ENCODE assay signal across 9 cellular contexts in the genomic region with DNA sequence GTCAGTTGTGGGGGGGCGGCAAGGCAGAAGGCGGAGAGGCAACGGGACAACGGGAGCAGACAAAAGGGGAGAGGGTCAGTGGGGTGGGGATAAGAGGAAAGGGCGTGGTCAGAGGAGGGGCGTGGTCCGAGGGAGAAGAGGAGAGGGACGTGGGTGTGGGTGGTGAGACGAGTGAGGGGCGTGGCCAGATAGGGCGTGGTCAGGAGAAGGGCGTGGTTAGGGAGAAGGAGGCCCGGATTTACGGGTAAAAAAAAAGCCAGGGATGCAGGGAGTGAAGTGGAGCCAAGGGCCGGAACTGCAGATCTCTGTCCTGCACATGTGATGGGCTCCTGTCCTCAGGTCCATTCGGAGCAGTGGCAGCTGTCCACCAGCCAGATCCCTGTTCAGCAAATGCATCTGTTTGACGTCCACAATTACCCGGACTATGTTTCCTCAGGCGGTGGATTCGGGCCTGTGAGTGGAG. TPM values are rescaled to one million over a fixed set of nuclear protein-coding genes. Genes with fewer than 3 reads are reported as not detected.
DNase-seq lines count a peak whose midpoint lies in the region; TF ChIP-seq lines count a peak whose summit lies in the region.
"Had no signal": no experiment of that assay in that cellular context is flagged by ENCODE, and none has a peak within 500 bp of the region (broad histone marks: within the 10 kb centered on the region; RNA-seq: fewer than 3 reads in every experiment).

No MANE protein-coding gene starts in this region.

- TF ChIP-seq CTCF in OCI-LY7 (conservative IDR thresholded peaks at IDR 0.05; ENCODE audit: low read length) (no peak), fibroblast of the aortic adventitia (IDR thresholded peaks at IDR 0.05; ENCODE audit: insufficient read depth, low read length) (no peak), testis (IDR thresholded peaks at IDR 0.05) (no peak), tibial artery (IDR thresholded peaks at IDR 0.05) (no peak)

- H2AFZ ChIP-seq in OCI-LY7 (ENCODE audit: low read length), result no peak overlapping the region

- no TSS peak for BruUV-seq in OCI-LY7 (replicated peaks; lab: Mats Ljungman, UMichigan)

- no peaks in the 10 kb centered on the region for H3K9me2 ChIP-seq in OCI-LY7 (ENCODE audit: insufficient read depth, low read length)

- TF ChIP-seq POLR2A in testis (IDR thresholded peaks at IDR 0.05), result no peak

- H3K4me3 ChIP-seq in OCI-LY7 (ENCODE audit: low read depth, low read length, poor library complexity, severe bottlenecking) (no peak overlapping the region), fibroblast of the aortic adventitia (ENCODE audit: low read depth, low read length) (no peak overlapping the region), testis (peak overlapping the region; percentile 6 to 27), tibial artery (no peak overlapping the region)

- H3K36me3 ChIP-seq in OCI-LY7 (ENCODE audit: insufficient read depth, low read length) (no peaks in the 10 kb centered on the region), testis (ENCODE audit: low read depth, missing control alignments) (no peaks in the 10 kb centered on the region), tibial artery (no peaks in the 10 kb centered on the region)

- no peak overlapping the region for H3K4me2 ChIP-seq in OCI-LY7 (ENCODE audit: low read length)

- no peaks in the 10 kb centered on the region for H4K20me1 ChIP-seq in OCI-LY7 (ENCODE audit: insufficient read depth, low read length)

- no peak overlapping the region for H3K27ac ChIP-seq in OCI-LY7 (ENCODE audit: low read depth, low read length, poor library complexity, severe bottlenecking)
- no peak overlapping the region for H3K27ac ChIP-seq in testis
- H3K27ac ChIP-seq in tibial artery, result no peak overlapping the region

- CTCF ChIA-PET in OCI-LY7 (lab: Charles Lee; ENCODE audit: unreplicated experiment), result no interaction called here

- peaks cover 3% of the 10 kb centered on the region for H3K4me1 ChIP-seq in OCI-LY7 (ENCODE audit: insufficient read depth, low read length, poor library complexity, severe bottlenecking)
- no peaks in the 10 kb centered on the region for H3K4me1 ChIP-seq in testis
- H3K4me1 ChIP-seq in tibial artery, result no peaks in the 10 kb centered on the region

- peak; percentile 70 for DNase-seq in NCI-H748 (lab: John Stamatoyannopoulos, UW; ENCODE audit: unreplicated experiment)
- DNase-seq in NCI-H748 treated with DMSO at 0.1 percent for 48 hours (lab: John Stamatoyannopoulos, UW), result no peak
- peak; percentile 31 for DNase-seq in OCI-LY7 (ENCODE audit: low spot score)
- peak; percentile 56 for DNase-seq in fibroblast of the aortic adventitia (ENCODE audit: low read depth)
- peak; percentile 78 for DNase-seq in testis
- DNase-seq in activated CD8-positive, alpha-beta memory T cell treated with anti-CD3 and anti-CD28 coated beads for 24 hours, result no peak
- DNase-seq in NCI-H345 (lab: John Stamatoyannopoulos, UW), result no peak
- no peak for DNase-seq in tibial artery
- DNase-seq: T-helper 1 cell had no signal

- H3K27me3 ChIP-seq in testis, result no peaks in the 10 kb centered on the region
- peaks cover 0 to 3% of the 10 kb centered on the region in 2 donors for H3K27me3 ChIP-seq in tibial artery

- H3K79me2 ChIP-seq in OCI-LY7 (ENCODE audit: insufficient read depth, low read depth, low read length), result no peaks in the 10 kb centered on the region

- H3K9me3 ChIP-seq in OCI-LY7 (ENCODE audit: low read length) (no peaks in the 10 kb centered on the region), testis (no peaks in the 10 kb centered on the region), tibial artery (no peaks in the 10 kb centered on the region)

- intact Hi-C loops in OCI-LY7 (cut with micrococcal nuclease; ENCODE audit: unreplicated experiment) (no loop called here), testis (cut with DNase I; ENCODE audit: low total_unique reads) (no loop called here), tibial artery (cut with DNase I; ENCODE audit: low total_unique reads) (no loop called here)

- POLR2A ChIA-PET in OCI-LY7 (lab: Charles Lee), result no interaction called here

- WGBS in testis, 2 donors, result 41 to 62% methylated on average over 20 of the region's 20 CpGs

RNA-seq across cellular contexts. Expression of gene CPT1C, which starts 21.5 kb away (rescaled TPM):
- total RNA-seq in OCI-LY7 (2014; rRNA removed; shearing (Covaris generic)), result 0.23 and 0.95 TPM in 2 replicates
- 0.86 and 2.6 TPM in 2 replicates for total RNA-seq in OCI-LY7 (2022)
- 23.4 and 39.4 TPM in 2 replicates for total RNA-seq in fibroblast of the aortic adventitia (ENCODE audit: low replicate concordance)
- total RNA-seq in testis, result 1 to 10 TPM; 8.8 to 9.8 TPM
- 17.1 TPM for polyA plus RNA-seq in testis (ENCODE audit: insufficient read depth, low read depth, low replicate concordance)

RNA-seq across cellular contexts. Expression of gene ADM5, which starts 23.0 kb away (rescaled TPM):
- 11.8 and 16.5 TPM in 2 replicates for total RNA-seq in OCI-LY7 (2014; rRNA removed; shearing (Covaris generic))
- total RNA-seq in OCI-LY7 (2022), result 15.3 and 17.9 TPM in 2 replicates
- total RNA-seq in fibroblast of the aortic adventitia (ENCODE audit: low replicate concordance), result 0.33 and 0.63 TPM in 2 replicates
- 1 to 10 TPM; 2.9 to 5.0 TPM for total RNA-seq in testis
- 2.2 TPM for polyA plus RNA-seq in testis (ENCODE audit: insufficient read depth, low read depth, low replicate concordance)

RNA-seq across cellular contexts. Expression of gene PRMT1, which starts 35.4 kb away (rescaled TPM):
- total RNA-seq in OCI-LY7 (2014; rRNA removed; shearing (Covaris generic)), result 403 and 412 TPM in 2 replicates
- total RNA-seq in OCI-LY7 (2022), result 266 and 285 TPM in 2 replicates
- total RNA-seq in fibroblast of the aortic adventitia (ENCODE audit: low replicate concordance), result 32.5 and 164 TPM in 2 replicates
- total RNA-seq in testis, result 100 to 1,000 TPM; 192 to 272 TPM
- 201 TPM for polyA plus RNA-seq in testis (ENCODE audit: insufficient read depth, low read depth, low replicate concordance)

RNA-seq across cellular contexts. Expression of gene BCL2L12, which starts 46.7 kb away (rescaled TPM):
- total RNA-seq in OCI-LY7 (2014; rRNA removed; shearing (Covaris generic)), result 38.9 and 41.3 TPM in 2 replicates
- 65.4 and 75.5 TPM in 2 replicates for total RNA-seq in OCI-LY7 (2022)
- 3.9 and 6.1 TPM in 2 replicates for total RNA-seq in fibroblast of the aortic adventitia (ENCODE audit: low replicate concordance)
- total RNA-seq in testis, result 10 to 100 TPM; 11.3 to 19.3 TPM
- 17.3 TPM for polyA plus RNA-seq in testis (ENCODE audit: insufficient read depth, low read depth, low replicate concordance)

RNA-seq across cellular contexts. Expression of gene IRF3, which starts 46.8 kb away (rescaled TPM):
- total RNA-seq in OCI-LY7 (2014; rRNA removed; shearing (Covaris generic)), result 116 and 117 TPM in 2 replicates
- total RNA-seq in OCI-LY7 (2022) (96.6 and 98.5 TPM in 2 replicates), fibroblast of the aortic adventitia (ENCODE audit: low replicate concordance) (33.3 and 106 TPM in 2 replicates), testis (10 to 100 TPM; 50.1 to 51.6 TPM)
- 34.9 TPM for polyA plus RNA-seq in testis (ENCODE audit: insufficient read depth, low read depth, low replicate concordance)

Comparison
In these comparisons a context has a peak if more than half of its experiments do, and no peak if none do; other contexts are left out.
1. DNase-seq: peak in NCI-H748 (single experiment), OCI-LY7 (single experiment), fibroblast of the aortic adventitia (single experiment) and testis (single experiment); none in NCI-H748 treated with DMSO at 0.1 percent for 48 hours (single experiment), activated CD8-positive, alpha-beta memory T cell treated with anti-CD3 and anti-CD28 coated beads for 24 hours (single experiment), NCI-H345 (single experiment) and tibial artery (0 of 2).
2. H3K4me3 ChIP-seq: peak in testis (2 of 2); none in OCI-LY7 (single experiment), fibroblast of the aortic adventitia (single experiment) and tibial artery (0 of 2).